Comparison of ENCODE assay signal across 8 cellular contexts in genomic region chr11:62680825-62681240, GRCh38. TPM values are rescaled to one million over a fixed set of nuclear protein-coding genes. Genes with fewer than 3 reads are reported as not detected.
DNase-seq lines count a peak whose midpoint lies in the region; ATAC-seq and TF ChIP-seq lines count a peak whose summit lies in the region.

No MANE protein-coding gene starts in this region.

- peaks cover 8% of the 10 kb centered on the region for H3K36me3 Mint-ChIP-seq in activated naive CD8-positive, alpha-beta T cell treated with anti-CD3 and anti-CD28 coated beads, Interleukin-2, amount 10 ng/mL, durations not matched to agents 7 days and 5 days
- H3K36me3 Mint-ChIP-seq in stimulated activated effector memory CD8-positive, alpha-beta T cell treated with anti-CD3 and anti-CD28 coated beads, Interleukin-12 subunit alpha, Interleukin-12 subunit beta, amount 100 ng/mL, for 72 hours = peaks cover 35% of the 10 kb centered on the region

- no peaks in the 10 kb centered on the region for H3K9me3 ChIP-seq in OCI-LY7 (ENCODE audit: low read length)
- H3K9me3 ChIP-seq in right atrium auricular region = no peaks in the 10 kb centered on the region

- peak overlapping the region; percentile 75 for H2AFZ ChIP-seq in OCI-LY7 (ENCODE audit: low read length)

- no peaks in the 10 kb centered on the region for H3K27me3 ChIP-seq in right atrium auricular region

- H3K4me3 ChIP-seq in AG09309 (ENCODE audit: control insufficient read depth, low read depth, low read length) (no peak overlapping the region), OCI-LY7 (ENCODE audit: low read depth, low read length, poor library complexity, severe bottlenecking) (no peak overlapping the region), right atrium auricular region (no peak overlapping the region)

- H3K9me2 ChIP-seq in OCI-LY7 (ENCODE audit: insufficient read depth, low read length) = no peaks in the 10 kb centered on the region

- intact Hi-C loops in OCI-LY7 (cut with micrococcal nuclease; ENCODE audit: unreplicated experiment) = loop anchor here (2.0 kb wide), 1 partner anchor 46 kb away; the partner anchor contains the start of gene HNRNPUL2

- peak overlapping the region; percentile 35; the same call in 1 of the 2 replicates for H3K4me2 ChIP-seq in OCI-LY7 (ENCODE audit: low read length)

- peak; percentile 86 for ATAC-seq in activated naive CD8-positive, alpha-beta T cell treated with anti-CD3 and anti-CD28 coated beads, Interleukin-2, amount 10 ng/mL, durations not matched to agents 7 days and 5 days (ENCODE audit: low read depth)
- peak; percentile 81 for ATAC-seq in stimulated activated effector memory CD8-positive, alpha-beta T cell treated with anti-CD3 and anti-CD28 coated beads, Interleukin-12 subunit alpha, Interleukin-12 subunit beta, amount 100 ng/mL, for 72 hours
- no peak for ATAC-seq in GM18858 (IDR thresholded peaks at IDR 0.05; ENCODE audit: unreplicated experiment)

- CTCF ChIA-PET in OCI-LY7 (lab: Charles Lee; ENCODE audit: unreplicated experiment) = interaction anchor here (0.6 to 1.5 kb wide), 5 partner anchors 9 to 256 kb away, joined by 3 to 5 read pairs (median 3); partner anchors contain the start of genes C11orf98 and CSKMT

- H3K4me1 ChIP-seq in OCI-LY7 (ENCODE audit: insufficient read depth, low read length, poor library complexity, severe bottlenecking) = peaks cover 35% of the 10 kb centered on the region
- peaks cover 0 to 23% of the 10 kb centered on the region in 2 donors for H3K4me1 ChIP-seq in right atrium auricular region

- H3K4me1 Mint-ChIP-seq in activated naive CD8-positive, alpha-beta T cell treated with anti-CD3 and anti-CD28 coated beads, Interleukin-2, amount 10 ng/mL, durations not matched to agents 7 days and 5 days = peaks cover 17% of the 10 kb centered on the region
- peaks cover 36% of the 10 kb centered on the region for H3K4me1 Mint-ChIP-seq in stimulated activated effector memory CD8-positive, alpha-beta T cell treated with anti-CD3 and anti-CD28 coated beads, Interleukin-12 subunit alpha, Interleukin-12 subunit beta, amount 100 ng/mL, for 72 hours

- POLR2A ChIA-PET in OCI-LY7 (lab: Charles Lee) = interaction anchor here (0.6 to 2.5 kb wide), 25 partner anchors 9 to 1003 kb away, joined by 3 to 13 read pairs (median 4); partner anchors contain the start of genes C11orf98, CSKMT, HNRNPUL2 and INTS5
- POLR2A ChIA-PET in activated naive CD8-positive, alpha-beta T cell treated with anti-CD3 and anti-CD28 coated beads, Interleukin-2, amount 10 ng/mL, durations not matched to agents 7 days and 5 days (lab: Charles Lee) = interaction anchor here (0.6 to 2.8 kb wide), 15 partner anchors 9 to 200 kb away, joined by 3 to 17 read pairs (median 5); partner anchors contain the start of genes C11orf98, CSKMT, EEF1G and GANAB

- H3K36me3 ChIP-seq in OCI-LY7 (ENCODE audit: insufficient read depth, low read length) = peaks cover 17% of the 10 kb centered on the region
- H3K36me3 ChIP-seq in right atrium auricular region = peaks cover 20% of the 10 kb centered on the region

- peak overlapping the region; percentile 71 for H3K27ac Mint-ChIP-seq in activated naive CD8-positive, alpha-beta T cell treated with anti-CD3 and anti-CD28 coated beads, Interleukin-2, amount 10 ng/mL, durations not matched to agents 7 days and 5 days
- no peak overlapping the region for H3K27ac Mint-ChIP-seq in stimulated activated effector memory CD8-positive, alpha-beta T cell treated with anti-CD3 and anti-CD28 coated beads, Interleukin-12 subunit alpha, Interleukin-12 subunit beta, amount 100 ng/mL, for 72 hours

- no TSS peak for BruUV-seq in OCI-LY7 (replicated peaks; lab: Mats Ljungman, UMichigan)

- no peaks in the 10 kb centered on the region for H3K9me3 Mint-ChIP-seq in activated naive CD8-positive, alpha-beta T cell treated with anti-CD3 and anti-CD28 coated beads, Interleukin-2, amount 10 ng/mL, durations not matched to agents 7 days and 5 days
- no peaks in the 10 kb centered on the region for H3K9me3 Mint-ChIP-seq in stimulated activated effector memory CD8-positive, alpha-beta T cell treated with anti-CD3 and anti-CD28 coated beads, Interleukin-12 subunit alpha, Interleukin-12 subunit beta, amount 100 ng/mL, for 72 hours

- no peaks in the 10 kb centered on the region for H4K20me1 ChIP-seq in OCI-LY7 (ENCODE audit: insufficient read depth, low read length)

- H3K79me2 ChIP-seq in OCI-LY7 (ENCODE audit: insufficient read depth, low read depth, low read length) = peaks cover 14% of the 10 kb centered on the region; the same call in 1 of the 2 replicates

- H3K27ac ChIP-seq in OCI-LY7 (ENCODE audit: low read depth, low read length, poor library complexity, severe bottlenecking) = peak overlapping the region; percentile 39
- H3K27ac ChIP-seq in right atrium auricular region = peak overlapping the region in 1 of 2 donors; percentile 27

- H3K27me3 Mint-ChIP-seq in activated naive CD8-positive, alpha-beta T cell treated with anti-CD3 and anti-CD28 coated beads, Interleukin-2, amount 10 ng/mL, durations not matched to agents 7 days and 5 days = no peaks in the 10 kb centered on the region

- DNase-seq in AG09309 (ENCODE audit: low read depth) (no peak), GM10266 (ENCODE audit: extremely low spot score) (peak; percentile 64), HT-29 (ENCODE audit: low spot score) (peak; percentile 87), OCI-LY7 (ENCODE audit: low spot score) (peak; percentile 85), right atrium auricular region (ENCODE audit: low spot score) (peak; percentile 70)
- no peak for DNase-seq in activated naive CD8-positive, alpha-beta T cell treated with anti-CD3 and anti-CD28 coated beads, Interleukin-2, amount 10 ng/mL, durations not matched to agents 7 days and 5 days
- DNase-seq in stimulated activated effector memory CD8-positive, alpha-beta T cell treated with anti-CD3 and anti-CD28 coated beads, Interleukin-12 subunit alpha, Interleukin-12 subunit beta, amount 100 ng/mL, for 72 hours (ENCODE audit: low spot score in 2 of 2) = peak in 1 of 2 donors; percentile 65

- TF ChIP-seq CTCF in AG09309 (IDR thresholded peaks at IDR 0.05; ENCODE audit: control insufficient read depth, insufficient read depth, low read depth, low read length, missing control alignments) (peak; percentile 63), GM10266 (IDR thresholded peaks at IDR 0.05; ENCODE audit: control insufficient read depth, insufficient read depth, low read depth, missing control alignments) (peak; percentile 43), OCI-LY7 (conservative IDR thresholded peaks at IDR 0.05; ENCODE audit: low read length) (peak; percentile 85), right atrium auricular region (IDR thresholded peaks at IDR 0.05) (peak; percentile 36 to 70)

- H3K4me3 Mint-ChIP-seq in activated naive CD8-positive, alpha-beta T cell treated with anti-CD3 and anti-CD28 coated beads, Interleukin-2, amount 10 ng/mL, durations not matched to agents 7 days and 5 days = peak overlapping the region; percentile 35
- H3K4me3 Mint-ChIP-seq in stimulated activated effector memory CD8-positive, alpha-beta T cell treated with anti-CD3 and anti-CD28 coated beads, Interleukin-12 subunit alpha, Interleukin-12 subunit beta, amount 100 ng/mL, for 72 hours = peak overlapping the region; percentile 91

RNA-seq across cellular contexts. Expression of gene UBXN1, which starts 2.0 kb away (rescaled TPM):
- 247 and 265 TPM in 2 replicates for total RNA-seq in HT-29 (2014; rRNA removed; shearing (Covaris generic))
- total RNA-seq in OCI-LY7 (2014; rRNA removed; shearing (Covaris generic)) = 101 and 123 TPM in 2 replicates
- total RNA-seq in OCI-LY7 (2022) = 129 and 140 TPM in 2 replicates
- 100 to 1,000 TPM; 135 to 136 TPM for total RNA-seq in activated naive CD8-positive, alpha-beta T cell treated with anti-CD3 and anti-CD28 coated beads, Interleukin-2, amount 10 ng/mL, durations not matched to agents 7 days and 5 days
- total RNA-seq in right atrium auricular region = 100 to 1,000 TPM in 1 of 2 donors, 10 to 100 TPM in 1; 77.4 to 116 TPM

RNA-seq across cellular contexts. Expression of gene LRRN4CL, which starts 8.5 kb away (rescaled TPM):
- 0.50 TPM in 1 of 2 replicates, not detected in the other for total RNA-seq in HT-29 (2014; rRNA removed; shearing (Covaris generic))
- total RNA-seq in OCI-LY7 (2014; rRNA removed; shearing (Covaris generic)) = 0.79 and 1.3 TPM in 2 replicates
- total RNA-seq in OCI-LY7 (2022) = 0.65 TPM in 2 replicates
- total RNA-seq in activated naive CD8-positive, alpha-beta T cell treated with anti-CD3 and anti-CD28 coated beads, Interleukin-2, amount 10 ng/mL, durations not matched to agents 7 days and 5 days = under 1 TPM; 0.19 to 0.23 TPM
- total RNA-seq in right atrium auricular region = 1 to 10 TPM; 1.5 to 3.0 TPM

RNA-seq across cellular contexts. Expression of gene LBHD1, which starts 8.8 kb away (rescaled TPM):
- 11.3 and 13.3 TPM in 2 replicates for total RNA-seq in HT-29 (2014; rRNA removed; shearing (Covaris generic))
- 7.1 and 9.3 TPM in 2 replicates for total RNA-seq in OCI-LY7 (2014; rRNA removed; shearing (Covaris generic))
- 22.3 and 22.8 TPM in 2 replicates for total RNA-seq in OCI-LY7 (2022)
- total RNA-seq in activated naive CD8-positive, alpha-beta T cell treated with anti-CD3 and anti-CD28 coated beads, Interleukin-2, amount 10 ng/mL, durations not matched to agents 7 days and 5 days = 10 to 100 TPM; 23.5 to 23.6 TPM
- total RNA-seq in right atrium auricular region = 1 to 10 TPM; 2.3 to 2.4 TPM

RNA-seq across cellular contexts. Expression of gene UQCC3, which starts 9.4 kb away (rescaled TPM):
- 124 and 141 TPM in 2 replicates for total RNA-seq in HT-29 (2014; rRNA removed; shearing (Covaris generic))
- 40.0 and 40.3 TPM in 2 replicates for total RNA-seq in OCI-LY7 (2014; rRNA removed; shearing (Covaris generic))
- 13.1 and 15.5 TPM in 2 replicates for total RNA-seq in OCI-LY7 (2022)
- 1 to 10 TPM; 6.7 to 6.8 TPM for total RNA-seq in activated naive CD8-positive, alpha-beta T cell treated with anti-CD3 and anti-CD28 coated beads, Interleukin-2, amount 10 ng/mL, durations not matched to agents 7 days and 5 days
- total RNA-seq in right atrium auricular region = 1 to 10 TPM; 5.0 to 8.7 TPM

RNA-seq across cellular contexts. Expression of gene CSKMT, which starts 15.7 kb away (rescaled TPM):
- 24.5 and 25.2 TPM in 2 replicates for total RNA-seq in HT-29 (2014; rRNA removed; shearing (Covaris generic))
- 88.4 and 90.8 TPM in 2 replicates for total RNA-seq in OCI-LY7 (2014; rRNA removed; shearing (Covaris generic))
- total RNA-seq in OCI-LY7 (2022) (52.6 and 80.1 TPM in 2 replicates), right atrium auricular region (1 to 10 TPM in 1 of 2 donors, under 1 TPM in 1; 0.41 to 3.7 TPM)
- total RNA-seq in activated naive CD8-positive, alpha-beta T cell treated with anti-CD3 and anti-CD28 coated beads, Interleukin-2, amount 10 ng/mL, durations not matched to agents 7 days and 5 days = 10 to 100 TPM; 23.3 to 27.3 TPM

Comparison
In these comparisons a context has a peak if more than half of its experiments do, and no peak if none do; other contexts are left out.
1. DNase-seq: peak in GM10266 (single experiment), HT-29 (single experiment), OCI-LY7 (single experiment) and right atrium auricular region (single experiment); none in AG09309 (single experiment) and activated naive CD8-positive, alpha-beta T cell treated with anti-CD3 and anti-CD28 coated beads, Interleukin-2, amount 10 ng/mL, durations not matched to agents 7 days and 5 days (single experiment).
2. Peak in every context shown above with its lines, with median percentiles within 50 percentile points of each other: CTCF ChIP-seq.